Comparison of ENCODE assay signal across 10 cellular contexts in the genomic region with DNA sequence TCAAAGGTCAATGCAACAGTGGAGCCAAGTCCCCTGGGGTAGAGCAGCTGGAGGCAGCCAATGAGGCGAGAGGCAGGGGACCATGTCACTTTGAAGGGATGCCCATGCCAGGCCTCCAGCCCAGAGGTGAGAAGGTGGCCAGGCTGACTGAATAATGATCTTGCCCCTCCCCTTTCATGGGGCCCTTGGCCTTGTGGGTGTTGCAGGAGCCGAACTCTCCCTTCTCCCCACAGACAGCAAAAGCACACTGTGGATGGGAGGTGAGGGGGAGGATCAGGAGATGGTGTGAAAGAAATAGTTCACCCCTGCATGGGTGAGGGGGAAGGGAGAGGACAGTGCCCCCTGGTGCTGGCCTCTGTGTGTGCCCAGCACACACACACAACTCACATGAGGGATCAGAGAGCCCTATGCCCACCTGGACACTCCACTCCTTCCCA. TPM values are rescaled to one million over a fixed set of nuclear protein-coding genes. Genes with fewer than 3 reads are reported as not detected.
DNase-seq lines count a peak whose midpoint lies in the region; ATAC-seq and TF ChIP-seq lines count a peak whose summit lies in the region.
"Had no signal": no experiment of that assay in that cellular context is flagged by ENCODE, and none has a peak within 500 bp of the region (broad histone marks: within the 10 kb centered on the region; RNA-seq: fewer than 3 reads in every experiment).

No MANE protein-coding gene starts in this region.

- H3K36me3 ChIP-seq in heart left ventricle (no peaks in the 10 kb centered on the region), right atrium auricular region (no peaks in the 10 kb centered on the region), esophagus muscularis mucosa (no peaks in the 10 kb centered on the region)

- no peak overlapping the region for H3K27ac ChIP-seq in heart left ventricle
- no peak overlapping the region for H3K27ac ChIP-seq in right atrium auricular region
- H3K27ac ChIP-seq in esophagus muscularis mucosa (replicated peaks in 1 of 4): no peak overlapping the region
- H3K27ac ChIP-seq: SK-N-MC had no signal

- DNase-seq in heart left ventricle: no peak
- no peak for DNase-seq in right atrium auricular region (ENCODE audit: low spot score)
- DNase-seq in fibroblast of the aortic adventitia (ENCODE audit: low read depth): no peak
- DNase-seq in stimulated activated naive CD8-positive, alpha-beta T cell treated with anti-CD3 and anti-CD28 coated beads, Interleukin-15, amount 100 ng/mL, for 72 hours: peak in 1 of 2 donors; percentile 75
- DNase-seq in esophagus muscularis mucosa (ENCODE audit: extremely low spot score): no peak
- no peak for DNase-seq in LoVo (ENCODE audit: low spot score)

- peak overlapping the region; percentile 96 to 98 for H3K27ac Mint-ChIP-seq in stimulated activated naive CD8-positive, alpha-beta T cell treated with anti-CD3 and anti-CD28 coated beads, Interleukin-15, amount 100 ng/mL, for 72 hours

- intact Hi-C loops in heart left ventricle (cut with DNase I): loop anchor here in 1 of 10 donors (5.0 kb wide), 1 partner anchor 70 kb away; no protein-coding TSS in a partner anchor
- intact Hi-C loops in esophagus muscularis mucosa (cut with DNase I): no loop called here

- H3K9me3 ChIP-seq in heart left ventricle (no peaks in the 10 kb centered on the region), right atrium auricular region (no peaks in the 10 kb centered on the region), esophagus muscularis mucosa (no peaks in the 10 kb centered on the region)

- H3K4me3 ChIP-seq in heart left ventricle (no peak overlapping the region), right atrium auricular region (no peak overlapping the region), WI38 (ENCODE audit: low read depth, low read length) (no peak overlapping the region), fibroblast of the aortic adventitia (ENCODE audit: low read depth, low read length) (no peak overlapping the region), esophagus muscularis mucosa (no peak overlapping the region)
- H3K4me3 ChIP-seq: SK-N-MC had no signal

- no peak for TF ChIP-seq EP300 in esophagus muscularis mucosa (IDR thresholded peaks at IDR 0.05)

- peaks cover 100% of the 10 kb centered on the region for H3K4me1 Mint-ChIP-seq in stimulated activated naive CD8-positive, alpha-beta T cell treated with anti-CD3 and anti-CD28 coated beads, Interleukin-15, amount 100 ng/mL, for 72 hours

- ATAC-seq in heart left ventricle (no peak), HG03139 (IDR thresholded peaks at IDR 0.05; ENCODE audit: unreplicated experiment) (no peak)
- ATAC-seq in stimulated activated naive CD8-positive, alpha-beta T cell treated with anti-CD3 and anti-CD28 coated beads, Interleukin-15, amount 100 ng/mL, for 72 hours: peak; percentile 16

- TF ChIP-seq POLR2A in heart left ventricle (IDR thresholded peaks at IDR 0.05) (no peak), esophagus muscularis mucosa (IDR thresholded peaks at IDR 0.05; ENCODE audit: low read depth) (no peak)

- 64 to 73% (median 67%) methylated on average over 2 of the region's 2 CpGs for WGBS in heart left ventricle, 4 donors
- 56% methylated on average over 1 of the region's 2 CpGs for WGBS in esophagus muscularis mucosa

- H3K9me3 Mint-ChIP-seq in stimulated activated naive CD8-positive, alpha-beta T cell treated with anti-CD3 and anti-CD28 coated beads, Interleukin-15, amount 100 ng/mL, for 72 hours: no peaks in the 10 kb centered on the region

- H3K27me3 ChIP-seq in heart left ventricle: peaks cover 7 to 44% (median 33%) of the 10 kb centered on the region in 9 donors
- peaks cover 6 to 7% of the 10 kb centered on the region in 2 donors for H3K27me3 ChIP-seq in right atrium auricular region
- peaks cover 0 to 81% (median 12%) of the 10 kb centered on the region in 4 donors for H3K27me3 ChIP-seq in esophagus muscularis mucosa

- H3K4me3 Mint-ChIP-seq in stimulated activated naive CD8-positive, alpha-beta T cell treated with anti-CD3 and anti-CD28 coated beads, Interleukin-15, amount 100 ng/mL, for 72 hours: peak overlapping the region; percentile 71 to 77

- H3K4me1 ChIP-seq in heart left ventricle (peaks cover 0 to 44% (median under 1%) of the 10 kb centered on the region in 12 donors), right atrium auricular region (peaks cover 0 to 13% of the 10 kb centered on the region in 2 donors), esophagus muscularis mucosa (peaks cover 9 to 18% (median 15%) of the 10 kb centered on the region in 4 donors)

- no peaks in the 10 kb centered on the region for H3K27me3 Mint-ChIP-seq in stimulated activated naive CD8-positive, alpha-beta T cell treated with anti-CD3 and anti-CD28 coated beads, Interleukin-15, amount 100 ng/mL, for 72 hours

- peak in 9 of 12 donors; percentile 13 to 45 (median 30) for TF ChIP-seq CTCF in heart left ventricle (IDR thresholded peaks at IDR 0.05)
- TF ChIP-seq CTCF in right atrium auricular region (IDR thresholded peaks at IDR 0.05): peak in 1 of 2 donors; percentile 44
- peak; percentile 36; the same call in 1 of the 2 replicates for TF ChIP-seq CTCF in WI38 (IDR thresholded peaks at IDR 0.05; ENCODE audit: low read depth, low read length)
- peak; percentile 32 for TF ChIP-seq CTCF in fibroblast of the aortic adventitia (IDR thresholded peaks at IDR 0.05; ENCODE audit: insufficient read depth, low read length)
- peak in 1 of 3 experiments; percentile 27 for TF ChIP-seq CTCF in esophagus muscularis mucosa (IDR thresholded peaks at IDR 0.05)

RNA-seq across cellular contexts. Expression of gene TBX21, which starts 15.8 kb away (rescaled TPM):
- total RNA-seq in heart left ventricle: 1 to 10 TPM in 1 of 9 donors, under 1 TPM in 6, not detected in 2; 0.09 to 3.2 (median 0.28) TPM
- polyA plus RNA-seq in heart left ventricle: under 1 TPM; 0.07 to 0.15 TPM
- total RNA-seq in right atrium auricular region: under 1 TPM in 1 of 2 donors, not detected in 1; 0.39 TPM
- not detected in 2 replicates for total RNA-seq in fibroblast of the aortic adventitia (ENCODE audit: low replicate concordance)
- 1 to 10 TPM in 1 of 4 donors, under 1 TPM in 3; 0.42 to 2.2 (median 0.61) TPM for total RNA-seq in esophagus muscularis mucosa
- total RNA-seq: dermis microvascular lymphatic vessel endothelial cell had no signal

RNA-seq across cellular contexts. Expression of gene TBKBP1, which starts 23.3 kb away (rescaled TPM):
- 10 to 100 TPM; 11.3 to 24.8 (median 12.0) TPM for total RNA-seq in heart left ventricle
- 10 to 100 TPM; 14.8 to 23.8 TPM for polyA plus RNA-seq in heart left ventricle
- total RNA-seq in right atrium auricular region: 10 to 100 TPM; 10.9 to 13.7 TPM
- total RNA-seq in fibroblast of the aortic adventitia (ENCODE audit: low replicate concordance): 7.9 and 9.5 TPM in 2 replicates
- 10 to 100 TPM; 11.9 to 26.9 (median 21.2) TPM for total RNA-seq in esophagus muscularis mucosa
